ENCODE assay signal across 21 cellular contexts in the genomic region with DNA sequence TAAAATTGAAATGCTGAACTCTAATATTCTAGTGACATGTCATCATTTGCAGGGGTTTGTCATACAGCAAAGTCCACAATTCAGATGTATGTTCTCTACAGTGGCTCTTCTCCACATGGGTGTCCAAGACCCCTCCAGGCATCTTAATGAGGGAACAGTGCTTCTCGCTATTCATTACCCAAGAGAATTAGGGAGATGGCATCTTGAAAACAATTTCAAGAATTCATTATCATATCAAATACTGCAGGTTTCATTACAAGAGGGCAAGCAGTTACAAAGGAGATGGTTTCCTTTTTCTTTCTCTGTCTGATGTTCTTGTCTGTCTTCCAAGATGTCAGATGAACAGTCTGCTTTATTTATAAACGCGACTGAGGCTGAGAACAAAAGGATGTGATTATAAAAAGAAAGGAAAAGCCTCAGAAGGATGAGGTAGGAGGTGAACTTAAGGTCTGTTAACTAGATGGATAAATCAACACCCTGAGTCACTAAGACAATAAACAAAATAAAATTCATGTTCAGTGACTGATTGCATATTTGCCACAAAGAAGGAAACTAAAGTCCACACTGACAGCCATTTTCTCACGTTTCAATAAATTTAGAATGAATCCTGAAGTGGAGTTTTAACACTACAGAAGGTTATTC.
A peak's percentile ranks its signal among the peaks of the same experiment; 100 is the strongest.
DNase-seq lines count a peak whose midpoint lies in the region; ATAC-seq, FAIRE-seq and TF ChIP-seq lines count a peak whose summit lies in the region.
"Had no signal": no experiment of that assay in that cellular context is flagged by ENCODE, and none has a peak within 500 bp of the region (broad histone marks: within the 10 kb centered on the region; RNA-seq: fewer than 3 reads in every experiment).

No MANE protein-coding gene starts in this region.

- peak; percentile 66 for DNase-seq in A172 (ENCODE audit: low spot score)
- peak; percentile 38 to 75 for DNase-seq in HAP-1 (ENCODE audit: low spot score in 2 of 2)
- peak; percentile 47 for DNase-seq in astrocyte of the hippocampus (ENCODE audit: low read depth, low spot score)
- DNase-seq in upper lobe of left lung = no peak
- DNase-seq in lower lobe of right lung = no peak
- DNase-seq in GM13976 (ENCODE audit: low spot score) = no peak
- DNase-seq in glomerular visceral epithelial cell (ENCODE audit: extremely low spot score) = no peak
- DNase-seq: activated CD4-positive, alpha-beta T cell treated with anti-CD3 and anti-CD28 coated beads, Interleukin-2, amount 10 ng/mL, durations not matched to agents 7 days and 5 days; activated naive CD8-positive, alpha-beta T cell treated with anti-CD3 and anti-CD28 coated beads, Interleukin-2, amount 10 ng/mL, durations not matched to agents 7 days and 5 days; activated T-cell treated with anti-CD3 and anti-CD28 coated beads, Interleukin-2, amount 50 U/mL, for 1 hour; CD8-positive, alpha-beta T cell; heart right ventricle; MG63; NCI-H1694 treated with DMSO at 0.1 percent for 48 hours; NCI-H446 treated with DMSO at 0.1 percent for 48 hours; ovary; SJCRH30 had no signal

- no peaks in the 10 kb centered on the region for H3K9me3 ChIP-seq in HAP-1
- H3K9me3 ChIP-seq in upper lobe of left lung = no peaks in the 10 kb centered on the region
- no peaks in the 10 kb centered on the region for H3K9me3 ChIP-seq in lower lobe of right lung
- H3K9me3 ChIP-seq: heart right ventricle, ovary, SJCRH30, tibial nerve had no signal

- peaks cover 15% of the 10 kb centered on the region for H3K4me1 ChIP-seq in HAP-1
- no peaks in the 10 kb centered on the region for H3K4me1 ChIP-seq in upper lobe of left lung
- H3K4me1 ChIP-seq in lower lobe of right lung = no peaks in the 10 kb centered on the region
- H3K4me1 ChIP-seq: heart right ventricle, SJCRH30, tibial nerve had no signal

- 59 to 62% methylated on average over 4 of the region's 4 CpGs for WGBS in upper lobe of left lung, 2 donors

- no peak for TF ChIP-seq CTCF in upper lobe of left lung (IDR thresholded peaks at IDR 0.05)
- no peak for TF ChIP-seq CTCF in lower lobe of right lung (IDR thresholded peaks at IDR 0.05)
- TF ChIP-seq CTCF in GM13976 (IDR thresholded peaks at IDR 0.05; ENCODE audit: borderline replicate concordance, control extremely low read depth, extremely low read depth, insufficient read depth, missing control alignments) = no peak

- peak; percentile 69 for FAIRE-seq in islet of Langerhans (lab: Jason Lieb, UNC)
- FAIRE-seq: GM18507 had no signal

- H3K27ac ChIP-seq in upper lobe of left lung = no peak overlapping the region
- no peak overlapping the region for H3K27ac ChIP-seq in lower lobe of right lung
- H3K27ac ChIP-seq: heart right ventricle, ovary, SJCRH30, skin epidermis, tibial nerve had no signal

- intact Hi-C loops in lower lobe of right lung (cut with DNase I) = no loop called here

- H3K27me3 ChIP-seq in HAP-1 (ENCODE audit: low read depth) (no peaks in the 10 kb centered on the region), upper lobe of left lung (no peaks in the 10 kb centered on the region), lower lobe of right lung (ENCODE audit: low read depth) (no peaks in the 10 kb centered on the region)
- H3K27me3 ChIP-seq: heart right ventricle, MG63, ovary, SJCRH30, tibial nerve had no signal

- no peak for TF ChIP-seq EP300 in upper lobe of left lung (IDR thresholded peaks at IDR 0.05)

- H3K4me3 ChIP-seq in HAP-1 = no peak overlapping the region
- H3K4me3 ChIP-seq in upper lobe of left lung = no peak overlapping the region
- no peak overlapping the region for H3K4me3 ChIP-seq in lower lobe of right lung
- H3K4me3 ChIP-seq: heart right ventricle, MG63, ovary, SJCRH30, skin epidermis, tibial nerve had no signal

- no peaks in the 10 kb centered on the region for H3K36me3 ChIP-seq in HAP-1 (replicated peaks)
- H3K36me3 ChIP-seq in upper lobe of left lung = no peaks in the 10 kb centered on the region
- no peaks in the 10 kb centered on the region for H3K36me3 ChIP-seq in lower lobe of right lung
- H3K36me3 ChIP-seq: heart right ventricle, MG63, ovary, SJCRH30, tibial nerve had no signal

- ATAC-seq in upper lobe of left lung (ENCODE audit: low FRiP score in 2 of 2) (no peak), lower lobe of right lung (no peak)
- ATAC-seq: CD8-positive, alpha-beta T cell; heart right ventricle had no signal

- in situ Hi-C loops in HAP-1 (cut with MboI; ENCODE audit: low sequenced_read_pairs) = no loop called here
- in situ Hi-C loops in GM13976 (cut with MboI; ENCODE audit: low sequenced_read_pairs, unreplicated experiment) = no loop called here

- no peak for TF ChIP-seq POLR2A in upper lobe of left lung (IDR thresholded peaks at IDR 0.05)

Comparison
In these comparisons a context has a peak if more than half of its experiments do, and no peak if none do; other contexts are left out.
1. DNase-seq: peak in A172 (single experiment), HAP-1 (2 of 2) and astrocyte of the hippocampus (single experiment); none in upper lobe of left lung (0 of 2), lower lobe of right lung (single experiment), GM13976 (single experiment) and glomerular visceral epithelial cell (single experiment).